23 cellular contexts compared by ENCODE assay signal in the genomic region with DNA sequence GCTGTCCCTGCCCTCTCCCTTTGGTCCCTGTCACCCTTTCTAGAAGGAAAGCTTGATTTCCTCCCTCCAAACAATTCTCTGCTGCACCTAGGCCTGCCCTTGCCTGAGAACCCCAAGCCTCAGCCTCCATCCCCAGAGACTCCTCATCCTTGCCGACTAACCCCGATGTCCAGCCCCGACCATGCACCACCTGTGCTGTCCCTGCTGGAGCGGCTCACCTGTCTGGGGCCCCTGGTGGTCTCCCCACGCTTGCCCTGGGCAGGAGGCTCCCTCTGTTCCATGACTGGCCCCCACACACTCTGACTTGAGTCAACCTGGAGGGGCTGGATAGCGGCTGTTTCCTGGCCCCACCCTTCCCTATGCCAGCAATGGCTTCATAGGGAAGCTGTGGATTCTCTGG. TPM values are rescaled to one million over a fixed set of nuclear protein-coding genes. Genes with fewer than 3 reads are reported as not detected.
"Had no signal": no experiment of that assay in that cellular context is flagged by ENCODE, and none has a peak within 500 bp of the region (broad histone marks: within the 10 kb centered on the region; RNA-seq: fewer than 3 reads in every experiment).

No MANE protein-coding gene starts in this region.

- ATAC-seq: activated CD4-positive, CD25-positive, alpha-beta regulatory T cell treated with anti-CD3 and anti-CD28 coated beads, Interleukin-2, amount 50 U/mL, for 24 hours; left lobe of liver; pancreas; sciatic nerve; stimulated activated memory B cell treated with anti-CD40 and anti-IgM and Interleukin-4, amounts not matched to agents 10 μg/mL and 1 μg/mL and 100 μg/mL, for 72 hours had no signal

- H3K4me3 ChIP-seq: pancreas, smooth muscle cell, thyroid gland had no signal

- H3K27ac Mint-ChIP-seq: stimulated activated memory B cell treated with anti-CD40 and anti-IgM and Interleukin-4, amounts not matched to agents 10 μg/mL and 1 μg/mL and 100 μg/mL, for 72 hours had no signal

- H3K27me3 Mint-ChIP-seq: activated CD4-positive, alpha-beta T cell treated with anti-CD3 and anti-CD28 coated beads, Interleukin-2, amount 10 ng/mL, durations not matched to agents 7 days and 5 days had no signal

- H3K4me3 Mint-ChIP-seq: activated CD4-positive, alpha-beta T cell treated with anti-CD3 and anti-CD28 coated beads, Interleukin-2, amount 10 ng/mL, durations not matched to agents 7 days and 5 days; stimulated activated memory B cell treated with anti-CD40 and anti-IgM and Interleukin-4, amounts not matched to agents 10 μg/mL and 1 μg/mL and 100 μg/mL, for 72 hours had no signal

- H3K9me3 ChIP-seq: pancreas, SK-N-SH, thyroid gland had no signal

- H3K36me3 ChIP-seq: brain microvascular endothelial cell, pancreas, thyroid gland had no signal

- H3K4me1 ChIP-seq: pancreas, thyroid gland had no signal

- DNase-seq: activated CD4-positive, alpha-beta T cell treated with anti-CD3 and anti-CD28 coated beads, Interleukin-2, amount 10 ng/mL, durations not matched to agents 7 days and 5 days; activated CD8-positive, alpha-beta memory T cell treated with anti-CD3 and anti-CD28 coated beads, Interleukin-2, amount 50 U/mL, for 4 hours; activated effector memory CD4-positive, alpha-beta T cell treated with anti-CD3 and anti-CD28 coated beads, Interleukin-2, amount 50 U/mL, for 16 hours; activated T-cell treated with anti-CD3 and anti-CD28 coated beads, Interleukin-2, amount 50 U/mL, for 48 hours; brain microvascular endothelial cell; central memory CD4-positive, alpha-beta T cell; erythroblast; pancreas; SK-N-SH; stimulated activated CD4-positive, alpha-beta T cell treated with anti-CD3 and anti-CD28 coated beads, Interleukin-4, amount 100 ng/mL, for 24 hours; T1000; thyroid gland had no signal

- H3K27ac ChIP-seq: brain microvascular endothelial cell, pancreas, thyroid gland had no signal

- H3K9me3 Mint-ChIP-seq: activated CD4-positive, alpha-beta T cell treated with anti-CD3 and anti-CD28 coated beads, Interleukin-2, amount 10 ng/mL, durations not matched to agents 7 days and 5 days; stimulated activated memory B cell treated with anti-CD40 and anti-IgM and Interleukin-4, amounts not matched to agents 10 μg/mL and 1 μg/mL and 100 μg/mL, for 72 hours had no signal

- H3K36me3 Mint-ChIP-seq: stimulated activated memory B cell treated with anti-CD40 and anti-IgM and Interleukin-4, amounts not matched to agents 10 μg/mL and 1 μg/mL and 100 μg/mL, for 72 hours had no signal

- H3K27me3 ChIP-seq: brain microvascular endothelial cell, pancreas, thyroid gland had no signal

- H3K4me1 Mint-ChIP-seq: stimulated activated memory B cell treated with anti-CD40 and anti-IgM and Interleukin-4, amounts not matched to agents 10 μg/mL and 1 μg/mL and 100 μg/mL, for 72 hours had no signal

RNA-seq across cellular contexts. Expression of gene PRSS33, which starts 46.9 kb away (rescaled TPM):
- total RNA-seq: activated CD4-positive, alpha-beta T cell treated with anti-CD3 and anti-CD28 coated beads, Interleukin-2, amount 10 ng/mL, durations not matched to agents 7 days and 5 days; aorta; frontal cortex; left lobe of liver; myocyte; pancreas; sciatic nerve; smooth muscle cell; subcutaneous adipose tissue; thyroid gland; ureter had no signal
- polyA plus RNA-seq: keratinocyte, SK-N-SH, smooth muscle cell had no signal

RNA-seq across cellular contexts. Expression of gene PRSS41, which starts 57.8 kb away (rescaled TPM):
- total RNA-seq: activated CD4-positive, alpha-beta T cell treated with anti-CD3 and anti-CD28 coated beads, Interleukin-2, amount 10 ng/mL, durations not matched to agents 7 days and 5 days; aorta; frontal cortex; left lobe of liver; myocyte; pancreas; sciatic nerve; smooth muscle cell; subcutaneous adipose tissue; thyroid gland; ureter had no signal
- polyA plus RNA-seq: aorta, keratinocyte, pancreas, SK-N-SH, smooth muscle cell had no signal
